In the genomic region with DNA sequence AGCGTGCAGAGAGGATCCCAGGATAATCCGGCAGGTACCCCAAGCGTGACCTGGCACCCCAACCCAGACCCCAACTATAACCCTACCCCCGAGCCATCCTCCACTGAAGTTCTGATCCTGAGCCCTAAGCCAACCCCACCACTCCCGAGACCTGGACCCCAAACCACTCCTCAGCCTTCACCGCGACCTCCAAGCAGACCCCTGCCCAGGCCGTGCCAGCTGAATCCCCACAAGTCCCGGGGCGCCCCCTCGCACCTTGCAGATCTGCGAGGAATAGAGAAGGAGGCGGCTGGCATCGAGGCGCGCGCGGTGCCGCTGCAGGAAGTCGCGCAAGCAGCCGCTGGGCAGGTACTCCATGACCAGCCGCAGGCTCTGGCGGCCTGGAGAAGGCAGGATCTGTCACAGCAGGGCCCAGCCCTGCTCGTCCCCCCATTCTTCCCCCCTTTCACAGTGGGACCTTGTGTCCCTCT, we compare ENCODE assay signal across 13 cellular contexts. TPM values are rescaled to one million over a fixed set of nuclear protein-coding genes. Genes with fewer than 3 reads are reported as not detected.
DNase-seq lines count a peak whose midpoint lies in the region; ATAC-seq and TF ChIP-seq lines count a peak whose summit lies in the region.
"Had no signal": no experiment of that assay in that cellular context is flagged by ENCODE, and none has a peak within 500 bp of the region (broad histone marks: within the 10 kb centered on the region; RNA-seq: fewer than 3 reads in every experiment).

No MANE protein-coding gene starts in this region.

- no peaks in the 10 kb centered on the region for H3K36me3 Mint-ChIP-seq in nephron progenitor cell (ENCODE audit: low read depth)
- H3K36me3 Mint-ChIP-seq in activated CD4-positive, alpha-beta memory T cell treated with anti-CD3 and anti-CD28 coated beads, Interleukin-2, amount 10 ng/mL, durations not matched to agents 7 days and 5 days (ENCODE audit: low read depth), result peaks cover 80% of the 10 kb centered on the region

- H3K27ac Mint-ChIP-seq in nephron progenitor cell, result no peak overlapping the region
- H3K27ac Mint-ChIP-seq in activated CD4-positive, alpha-beta memory T cell treated with anti-CD3 and anti-CD28 coated beads, Interleukin-2, amount 10 ng/mL, durations not matched to agents 7 days and 5 days, result no peak overlapping the region
- H3K27ac Mint-ChIP-seq: activated naive CD8-positive, alpha-beta T cell treated with anti-CD3 and anti-CD28 coated beads, Interleukin-2, amount 10 ng/mL, durations not matched to agents 7 days and 5 days; stimulated activated memory B cell treated with anti-CD40 and anti-IgM and Interleukin-4, amounts not matched to agents 10 μg/mL and 1 μg/mL and 100 μg/mL, for 72 hours had no signal

- H3K4me1 Mint-ChIP-seq in nephron progenitor cell, result peaks cover 33% of the 10 kb centered on the region
- H3K4me1 Mint-ChIP-seq in activated CD4-positive, alpha-beta memory T cell treated with anti-CD3 and anti-CD28 coated beads, Interleukin-2, amount 10 ng/mL, durations not matched to agents 7 days and 5 days, result peaks cover 27% of the 10 kb centered on the region

- TF ChIP-seq CTCF in epithelial cell of proximal tubule (conservative IDR thresholded peaks at IDR 0.05; ENCODE audit: low read depth, low read length), result no peak
- TF ChIP-seq CTCF in nephron progenitor cell (IDR thresholded peaks at IDR 0.05), result no peak

- POLR2A ChIA-PET in activated CD4-positive, alpha-beta memory T cell treated with anti-CD3 and anti-CD28 coated beads, Interleukin-2, amount 10 ng/mL, durations not matched to agents 7 days and 5 days (lab: Charles Lee), result interaction anchor here (0.8 to 6.0 kb wide), 4 partner anchors 15 to 29 kb away, joined by 3 to 42 read pairs (median 4); a partner anchor contains a TSS

- no peaks in the 10 kb centered on the region for H3K9me3 Mint-ChIP-seq in nephron progenitor cell
- H3K9me3 Mint-ChIP-seq in activated CD4-positive, alpha-beta memory T cell treated with anti-CD3 and anti-CD28 coated beads, Interleukin-2, amount 10 ng/mL, durations not matched to agents 7 days and 5 days, result peaks cover 5% of the 10 kb centered on the region

- peak overlapping the region; percentile 40 for H3K4me3 ChIP-seq in epithelial cell of proximal tubule (ENCODE audit: low read depth, low read length)

- H3K4me3 Mint-ChIP-seq in nephron progenitor cell, result peak overlapping the region; percentile 82
- no peak overlapping the region for H3K4me3 Mint-ChIP-seq in activated CD4-positive, alpha-beta memory T cell treated with anti-CD3 and anti-CD28 coated beads, Interleukin-2, amount 10 ng/mL, durations not matched to agents 7 days and 5 days
- H3K4me3 Mint-ChIP-seq: activated naive CD8-positive, alpha-beta T cell treated with anti-CD3 and anti-CD28 coated beads, Interleukin-2, amount 10 ng/mL, durations not matched to agents 7 days and 5 days; stimulated activated memory B cell treated with anti-CD40 and anti-IgM and Interleukin-4, amounts not matched to agents 10 μg/mL and 1 μg/mL and 100 μg/mL, for 72 hours had no signal

- peaks cover 32% of the 10 kb centered on the region for H3K27me3 Mint-ChIP-seq in nephron progenitor cell (ENCODE audit: low read depth, poor library complexity)
- no peaks in the 10 kb centered on the region for H3K27me3 Mint-ChIP-seq in activated CD4-positive, alpha-beta memory T cell treated with anti-CD3 and anti-CD28 coated beads, Interleukin-2, amount 10 ng/mL, durations not matched to agents 7 days and 5 days
- H3K27me3 Mint-ChIP-seq: activated naive CD8-positive, alpha-beta T cell treated with anti-CD3 and anti-CD28 coated beads, Interleukin-2, amount 10 ng/mL, durations not matched to agents 7 days and 5 days; stimulated activated memory B cell treated with anti-CD40 and anti-IgM and Interleukin-4, amounts not matched to agents 10 μg/mL and 1 μg/mL and 100 μg/mL, for 72 hours had no signal

- DNase-seq in COLO668 (lab: John Stamatoyannopoulos, UW; ENCODE audit: unreplicated experiment) (peak; percentile 50), NCI-H69 (lab: John Stamatoyannopoulos, UW) (peak; percentile 58), epithelial cell of proximal tubule (ENCODE audit: low read depth) (no peak), nephron progenitor cell (peak; percentile 21)
- DNase-seq in activated CD4-positive, alpha-beta memory T cell treated with anti-CD3 and anti-CD28 coated beads, Interleukin-2, amount 10 ng/mL, durations not matched to agents 7 days and 5 days, result no peak

- CTCF ChIA-PET in activated CD4-positive, alpha-beta memory T cell treated with anti-CD3 and anti-CD28 coated beads, Interleukin-2, amount 10 ng/mL, durations not matched to agents 7 days and 5 days (lab: Charles Lee), result interaction anchor here (1.2 to 1.4 kb wide), 2 partner anchors 28 kb away, joined by 3 read pairs; a partner anchor contains a TSS

- ATAC-seq in GM19397 (IDR thresholded peaks at IDR 0.05; ENCODE audit: unreplicated experiment) (no peak), GM21390 (IDR thresholded peaks at IDR 0.05; ENCODE audit: unreplicated experiment) (no peak), GM19395 (IDR thresholded peaks at IDR 0.05; ENCODE audit: unreplicated experiment) (no peak)

RNA-seq across cellular contexts. Expression of a gene that starts 10.1 kb away (rescaled TPM):
- not detected in 2 replicates for total RNA-seq in epithelial cell of proximal tubule
- total RNA-seq in activated CD4-positive, alpha-beta memory T cell treated with anti-CD3 and anti-CD28 coated beads, Interleukin-2, amount 10 ng/mL, durations not matched to agents 7 days and 5 days, result 1 to 10 TPM; 7.9 to 9.0 TPM
- total RNA-seq: LHCN-M2, lung microvascular endothelial cell, pancreas had no signal

RNA-seq across cellular contexts. Expression of a gene that starts 16.3 kb away (rescaled TPM):
- total RNA-seq in epithelial cell of proximal tubule, result 5.3 and 8.0 TPM in 2 replicates
- 100 to 1,000 TPM; 233 to 237 TPM for total RNA-seq in activated CD4-positive, alpha-beta memory T cell treated with anti-CD3 and anti-CD28 coated beads, Interleukin-2, amount 10 ng/mL, durations not matched to agents 7 days and 5 days
- total RNA-seq: LHCN-M2 had no signal

RNA-seq across cellular contexts. Expression of a gene that starts 28.3 kb away (rescaled TPM):
- total RNA-seq in epithelial cell of proximal tubule, result 1,780 and 2,411 TPM in 2 replicates
- 1,000 to 10,000 TPM; 2,013 to 2,059 TPM for total RNA-seq in activated CD4-positive, alpha-beta memory T cell treated with anti-CD3 and anti-CD28 coated beads, Interleukin-2, amount 10 ng/mL, durations not matched to agents 7 days and 5 days

RNA-seq across cellular contexts. Expression of a gene that starts 36.5 kb away (rescaled TPM):
- 11.1 and 17.3 TPM in 2 replicates for total RNA-seq in epithelial cell of proximal tubule
- total RNA-seq in activated CD4-positive, alpha-beta memory T cell treated with anti-CD3 and anti-CD28 coated beads, Interleukin-2, amount 10 ng/mL, durations not matched to agents 7 days and 5 days, result not detected
- total RNA-seq: activated naive CD8-positive, alpha-beta T cell treated with anti-CD3 and anti-CD28 coated beads, Interleukin-2, amount 10 ng/mL, durations not matched to agents 7 days and 5 days; LHCN-M2; lung microvascular endothelial cell had no signal

RNA-seq across cellular contexts. Expression of a gene that starts 40.3 kb away (rescaled TPM):
- total RNA-seq in epithelial cell of proximal tubule, result not detected in 2 replicates
- 1 to 10 TPM; 1.7 to 2.0 TPM for total RNA-seq in activated CD4-positive, alpha-beta memory T cell treated with anti-CD3 and anti-CD28 coated beads, Interleukin-2, amount 10 ng/mL, durations not matched to agents 7 days and 5 days
- total RNA-seq: LHCN-M2, lung microvascular endothelial cell had no signal

Comparison
In these comparisons a context has a peak if more than half of its experiments do, and no peak if none do; other contexts are left out.
1. DNase-seq: peak in COLO668 (single experiment), NCI-H69 (single experiment) and nephron progenitor cell (single experiment); none in epithelial cell of proximal tubule (single experiment) and activated CD4-positive, alpha-beta memory T cell treated with anti-CD3 and anti-CD28 coated beads, Interleukin-2, amount 10 ng/mL, durations not matched to agents 7 days and 5 days (single experiment).
2. RNA of a gene that starts 16.3 kb away (total RNA-seq): 233 to 237 TPM in activated CD4-positive, alpha-beta memory T cell treated with anti-CD3 and anti-CD28 coated beads, Interleukin-2, amount 10 ng/mL, durations not matched to agents 7 days and 5 days; 5.3 to 8.0 TPM in epithelial cell of proximal tubule; every median in the first group is over 10 times any median in the second.